Comparison of ENCODE assay signal across 15 cellular contexts in the genomic region with DNA sequence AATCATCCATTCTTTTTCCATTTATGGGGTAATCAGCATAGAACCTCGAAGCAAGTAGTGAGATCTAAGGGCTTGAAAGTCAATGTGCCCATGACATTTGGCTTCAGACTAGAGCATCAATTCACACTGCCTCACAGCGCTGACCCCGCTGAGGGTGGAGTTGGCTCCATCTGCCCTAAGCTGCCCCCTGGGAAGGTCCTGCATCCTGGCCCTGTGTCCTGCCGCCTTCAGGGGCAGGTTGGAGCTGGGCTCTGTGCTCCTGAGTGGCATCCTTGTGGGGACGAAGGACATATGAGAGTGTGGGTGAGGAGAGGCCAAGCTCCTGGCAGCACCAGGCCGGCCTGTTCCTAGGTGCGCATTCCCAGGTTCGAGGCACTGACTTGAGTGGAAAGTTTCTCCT.
A peak's percentile ranks its signal among the peaks of the same experiment; 100 is the strongest.
DNase-seq lines count a peak whose midpoint lies in the region; ATAC-seq and TF ChIP-seq lines count a peak whose summit lies in the region.
"Had no signal": no experiment of that assay in that cellular context is flagged by ENCODE, and none has a peak within 500 bp of the region (broad histone marks: within the 10 kb centered on the region; RNA-seq: fewer than 3 reads in every experiment).

No MANE protein-coding gene starts in this region.

- ATAC-seq in heart right ventricle: peak in 5 of 8 donors; percentile 16 to 57 (median 34)
- ATAC-seq: CD8-positive, alpha-beta T cell; HepG2 had no signal

- H3K36me3 ChIP-seq in heart right ventricle (no peaks in the 10 kb centered on the region), right atrium auricular region (no peaks in the 10 kb centered on the region), vagina (no peaks in the 10 kb centered on the region), WERI-Rb-1 (no peaks in the 10 kb centered on the region)
- H3K36me3 ChIP-seq: BLaER1 treated with 17β-estradiol and CSF1 and Interleukin-3, amounts not matched to agents 10 nM and 100 nM; HAP-1 had no signal

- H3K4me1 ChIP-seq in heart right ventricle: peaks cover 0 to 36% (median 10%) of the 10 kb centered on the region in 9 donors
- peaks cover 0 to 37% of the 10 kb centered on the region in 2 donors for H3K4me1 ChIP-seq in right atrium auricular region
- no peaks in the 10 kb centered on the region for H3K4me1 ChIP-seq in vagina
- H3K4me1 ChIP-seq: BLaER1 treated with 17β-estradiol and CSF1 and Interleukin-3, amounts not matched to agents 10 nM and 100 nM; HAP-1 had no signal

- no peak for DNase-seq in heart right ventricle
- no peak for DNase-seq in right atrium auricular region (ENCODE audit: low spot score)
- DNase-seq in D341Med (ENCODE audit: low spot score): peak; percentile 29
- DNase-seq in iPS-NIHi7 (ENCODE audit: extremely low spot score): peak; percentile 7
- peak; percentile 52 to 58 for DNase-seq in vagina (ENCODE audit: extremely low spot score in 2 of 2)
- DNase-seq in WERI-Rb-1: no peak
- DNase-seq: Calu3; CD8-positive, alpha-beta T cell; DMS 273 treated with DMSO at 0.1 percent for 48 hours; DMS53; DND-41; EL had no signal

- H3K27me3 ChIP-seq in heart right ventricle: no peaks in the 10 kb centered on the region
- H3K27me3 ChIP-seq in right atrium auricular region: no peaks in the 10 kb centered on the region
- no peaks in the 10 kb centered on the region for H3K27me3 ChIP-seq in vagina
- H3K27me3 ChIP-seq in WERI-Rb-1 (ENCODE audit: insufficient read depth, low read depth, severe bottlenecking): no peaks in the 10 kb centered on the region
- H3K27me3 ChIP-seq: BLaER1 treated with 17β-estradiol and CSF1 and Interleukin-3, amounts not matched to agents 10 nM and 100 nM had no signal

- H3K27ac ChIP-seq in heart right ventricle (peak overlapping the region in 4 of 10 donors; percentile 20 to 52 (median 30)), right atrium auricular region (peak overlapping the region in 1 of 2 donors; percentile 35), vagina (no peak overlapping the region), WERI-Rb-1 (no peak overlapping the region)
- H3K27ac ChIP-seq: BLaER1 treated with 17β-estradiol and CSF1 and Interleukin-3, amounts not matched to agents 10 nM and 100 nM had no signal

- 83 to 87% methylated on average over 8 of the region's 8 CpGs for WGBS in heart right ventricle, 2 donors

- no peak for TF ChIP-seq CTCF in heart right ventricle (IDR thresholded peaks at IDR 0.05)
- TF ChIP-seq CTCF in right atrium auricular region (IDR thresholded peaks at IDR 0.05): no peak
- TF ChIP-seq CTCF in vagina (IDR thresholded peaks at IDR 0.05): no peak
- no peak for TF ChIP-seq CTCF in WERI-Rb-1 (IDR thresholded peaks at IDR 0.05; ENCODE audit: low read depth, low read length)

- intact Hi-C loops in heart right ventricle (cut with DNase I) (loop anchor here in 1 of 10 donors (10.0 kb wide), 1 partner anchor 62 kb away; no protein-coding TSS in a partner anchor), vagina (cut with DNase I) (no loop called here)

- TF ChIP-seq POLR2A in vagina (IDR thresholded peaks at IDR 0.05): no peak

- H3K9me3 ChIP-seq in heart right ventricle (peaks cover 0 to 20% (median 0%) of the 10 kb centered on the region in 11 donors), right atrium auricular region (no peaks in the 10 kb centered on the region), vagina (no peaks in the 10 kb centered on the region), WERI-Rb-1 (ENCODE audit: severe bottlenecking) (no peaks in the 10 kb centered on the region)
- H3K9me3 ChIP-seq: HAP-1 had no signal

- no peak overlapping the region for H3K4me3 ChIP-seq in heart right ventricle
- H3K4me3 ChIP-seq in right atrium auricular region: no peak overlapping the region
- H3K4me3 ChIP-seq in vagina: no peak overlapping the region
- no peak overlapping the region for H3K4me3 ChIP-seq in WERI-Rb-1 (ENCODE audit: low read depth, low read length)
- H3K4me3 ChIP-seq: BLaER1 treated with 17β-estradiol and CSF1 and Interleukin-3, amounts not matched to agents 10 nM and 100 nM; HAP-1 had no signal

Comparison
In these comparisons a context has a peak if more than half of its experiments do, and no peak if none do; other contexts are left out.
1. DNase-seq: peak in D341Med (single experiment), iPS-NIHi7 (single experiment) and vagina (2 of 2); none in heart right ventricle (0 of 2), right atrium auricular region (single experiment) and WERI-Rb-1 (single experiment).